16 cellular contexts compared by ENCODE assay signal in the genomic region with DNA sequence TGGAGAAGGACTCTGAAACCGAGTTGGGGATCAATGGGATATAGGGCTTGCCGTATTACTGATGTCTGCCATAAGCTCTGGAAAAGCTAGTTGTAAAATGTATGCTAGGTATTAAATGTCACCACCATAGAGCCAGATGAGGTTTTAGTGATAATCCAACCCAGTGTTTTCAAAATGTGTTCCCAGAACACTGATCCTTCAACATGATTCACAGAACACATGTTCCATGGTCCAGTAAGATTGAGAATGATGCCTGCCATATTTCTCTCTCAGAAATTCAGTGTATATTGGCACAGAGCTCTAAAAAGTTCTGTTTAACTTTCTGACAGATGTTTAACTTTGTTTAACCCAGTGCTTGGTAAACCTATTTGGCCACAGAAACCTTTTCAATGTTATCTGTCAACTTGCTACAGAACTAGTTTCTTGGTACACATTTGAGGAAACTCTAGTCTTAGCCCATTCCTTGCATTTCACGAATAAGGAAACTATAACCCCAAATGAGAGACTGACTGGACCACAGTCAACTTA.
"Had no signal": no experiment of that assay in that cellular context is flagged by ENCODE, and none has a peak within 500 bp of the region (broad histone marks: within the 10 kb centered on the region; RNA-seq: fewer than 3 reads in every experiment).

No MANE protein-coding gene starts in this region.

- H3K27me3 ChIP-seq: gastroesophageal sphincter, suprapubic skin, upper lobe of left lung had no signal

- DNase-seq: activated CD4-positive, alpha-beta memory T cell treated with anti-CD3 and anti-CD28 coated beads for 36 hours; activated CD4-positive, alpha-beta T cell treated with anti-CD3 and anti-CD28 coated beads for 1 hour; activated gamma-delta T cell treated with Interleukin-2 at 50 U/mL for 16 hours; activated naive CD8-positive, alpha-beta T cell treated with anti-CD3 and anti-CD28 coated beads for 36 hours; activated T-cell treated with anti-CD3 and anti-CD28 coated beads, Interleukin-2, amount 50 U/mL, for 48 hours; aorta; stimulated activated CD4-positive, alpha-beta T cell treated with anti-CD3 and anti-CD28 coated beads, Interleukin-4, amount 100 ng/mL, for 1 hour; stimulated activated CD8-positive, alpha-beta memory T cell treated with anti-CD3 and anti-CD28 coated beads, Interleukin-4, amount 100 ng/mL, for 48 hours; stimulated activated naive CD8-positive, alpha-beta T cell treated with anti-CD3 and anti-CD28 coated beads, Interleukin-15, Interleukin-2, amounts not matched to agents 100 U/mL and 50 U/mL, for 24 hours; SW 1271; upper lobe of left lung had no signal

- H3K36me3 Mint-ChIP-seq: activated CD4-positive, alpha-beta memory T cell treated with anti-CD3 and anti-CD28 coated beads for 36 hours; activated naive CD8-positive, alpha-beta T cell treated with anti-CD3 and anti-CD28 coated beads for 36 hours had no signal

- H3K9me3 ChIP-seq: gastroesophageal sphincter, neutrophil, prostate gland, suprapubic skin, upper lobe of left lung had no signal

- H3K4me3 ChIP-seq: gastroesophageal sphincter, prostate gland, suprapubic skin, upper lobe of left lung had no signal

- H3K4me3 Mint-ChIP-seq: activated CD4-positive, alpha-beta memory T cell treated with anti-CD3 and anti-CD28 coated beads for 36 hours; activated naive CD8-positive, alpha-beta T cell treated with anti-CD3 and anti-CD28 coated beads for 36 hours had no signal

- H3K27ac ChIP-seq: gastroesophageal sphincter, neutrophil, prostate gland, suprapubic skin, upper lobe of left lung had no signal

- H3K27ac Mint-ChIP-seq: activated CD4-positive, alpha-beta memory T cell treated with anti-CD3 and anti-CD28 coated beads for 36 hours; activated naive CD8-positive, alpha-beta T cell treated with anti-CD3 and anti-CD28 coated beads for 36 hours had no signal

- H3K4me1 ChIP-seq: prostate gland had no signal

- H3K36me3 ChIP-seq: gastroesophageal sphincter, neutrophil, prostate gland, suprapubic skin, upper lobe of left lung had no signal

- H3K9me3 Mint-ChIP-seq: activated CD4-positive, alpha-beta memory T cell treated with anti-CD3 and anti-CD28 coated beads for 36 hours; activated naive CD8-positive, alpha-beta T cell treated with anti-CD3 and anti-CD28 coated beads for 36 hours had no signal

- ATAC-seq: sciatic nerve; stimulated activated naive CD8-positive, alpha-beta T cell treated with anti-CD3 and anti-CD28 coated beads, Interleukin-15, Interleukin-2, amounts not matched to agents 100 U/mL and 50 U/mL, for 24 hours had no signal
